In genomic region chr17:28404812-28405570, GRCh38 we compare ENCODE assay signal across 7 cellular contexts. TPM values are rescaled to one million over a fixed set of nuclear protein-coding genes. Genes with fewer than 3 reads are reported as not detected.
DNase-seq lines count a peak whose midpoint lies in the region; ATAC-seq and TF ChIP-seq lines count a peak whose summit lies in the region.
"Had no signal": no experiment of that assay in that cellular context is flagged by ENCODE, and none has a peak within 500 bp of the region (broad histone marks: within the 10 kb centered on the region; RNA-seq: fewer than 3 reads in every experiment).

No MANE protein-coding gene starts in this region.

- no peak overlapping the region for H3K27ac ChIP-seq in ACC112 (ENCODE audit: low read depth, low read length)
- peak overlapping the region; percentile 64 for H3K27ac ChIP-seq in Panc1 (ENCODE audit: low read length)
- H3K27ac ChIP-seq in iPS-18a (ENCODE audit: low read length) = no peak overlapping the region

- peak overlapping the region; percentile 87 for H3K4me3 ChIP-seq in ACC112 (ENCODE audit: low read depth, low read length)
- H3K4me3 ChIP-seq in Panc1 (ENCODE audit: low read depth in 2 of 2, low read length in 2 of 2) = peak overlapping the region; percentile 59 to 73
- H3K4me3 ChIP-seq in iPS-18a (ENCODE audit: low read length) = peak overlapping the region; percentile 67

- H2AFZ ChIP-seq in ACC112 (ENCODE audit: low read length, unreplicated experiment) = peak overlapping the region; percentile 90

- H3K27me3 ChIP-seq in ACC112 (ENCODE audit: insufficient read depth, low read length) (no peaks in the 10 kb centered on the region), Panc1 (ENCODE audit: control insufficient read depth, insufficient read depth, low read length) (no peaks in the 10 kb centered on the region), iPS-18a (ENCODE audit: control insufficient read depth, insufficient read depth, low read length) (peaks cover 32% of the 10 kb centered on the region)

- peak; percentile 4; the same call in 1 of the 2 replicates for ATAC-seq in Panc1
- ATAC-seq in HG02571 (IDR thresholded peaks at IDR 0.05; ENCODE audit: unreplicated experiment) = no peak

- DNase-seq in Panc1 (ENCODE audit: low read depth, low spot score) (no peak), inferior parietal cortex (ENCODE audit: extremely low spot score) (no peak), NCI-H510A (lab: John Stamatoyannopoulos, UW) (no peak)

- POLR2A ChIA-PET in Panc1 (lab: Charles Lee) = interaction anchor here (0.6 to 0.8 kb wide), 2 partner anchors 55 to 69 kb away, joined by 3 to 7 read pairs; partner anchors contain the start of genes IFT20 and TNFAIP1

- in situ Hi-C loops in Panc1 (cut with HindIII; ENCODE audit: low pct_unique_long_range_greater_than_20kb, low sequenced_read_pairs) = no loop called here

- no peak for TF ChIP-seq CTCF in Panc1 (IDR thresholded peaks at IDR 0.05)

- H3K9me3 ChIP-seq in Panc1 (ENCODE audit: control insufficient read depth, insufficient read depth, low read depth, low read length) (no peaks in the 10 kb centered on the region), iPS-18a (ENCODE audit: control insufficient read depth, low read depth, low read length) (no peaks in the 10 kb centered on the region)

- H3K79me2 ChIP-seq in ACC112 (ENCODE audit: control insufficient read depth, insufficient read depth, low read length, unreplicated experiment) = no peaks in the 10 kb centered on the region

- H3K4me1 ChIP-seq in ACC112 (ENCODE audit: control insufficient read depth, insufficient read depth, low read length, unreplicated experiment) = peaks cover 7% of the 10 kb centered on the region
- peaks cover 8% of the 10 kb centered on the region for H3K4me1 ChIP-seq in Panc1 (ENCODE audit: control insufficient read depth, insufficient read depth, low read length)
- peaks cover 60% of the 10 kb centered on the region for H3K4me1 ChIP-seq in iPS-18a (ENCODE audit: control insufficient read depth, low read depth, low read length)

- intact Hi-C loops in Panc1 (cut with micrococcal nuclease; ENCODE audit: unreplicated experiment) = no loop called here

- H3K36me3 ChIP-seq in ACC112 (ENCODE audit: insufficient read depth, low read length) (no peaks in the 10 kb centered on the region), Panc1 (ENCODE audit: control insufficient read depth, insufficient read depth, low read length) (no peaks in the 10 kb centered on the region), iPS-18a (ENCODE audit: control insufficient read depth, low read depth, low read length) (no peaks in the 10 kb centered on the region)

- CTCF ChIA-PET in Panc1 (lab: Charles Lee) = interaction anchor here (1.7 kb wide), 1 partner anchor 12 kb away, joined by 8 read pairs; no protein-coding TSS in a partner anchor

- H3K9ac ChIP-seq in iPS-18a (ENCODE audit: low read length) = no peak overlapping the region

- no TSS peak for BruUV-seq in Panc1 (replicated peaks; lab: Mats Ljungman, UMichigan)

RNA-seq across cellular contexts. Expression of gene SLC46A1, which starts 1.0 kb away (rescaled TPM):
- total RNA-seq in Panc1 (2021; ENCODE audit: unreplicated experiment) = 16.9 TPM
- polyA plus RNA-seq in Panc1 (2012; ENCODE audit: insufficient read length) = 12.0 TPM

RNA-seq across cellular contexts. Expression of gene SARM1, which starts 33.5 kb away (rescaled TPM):
- 17.4 TPM for total RNA-seq in Panc1 (2021; ENCODE audit: unreplicated experiment)
- polyA plus RNA-seq in Panc1 (2012; ENCODE audit: insufficient read length) = 16.8 TPM

RNA-seq across cellular contexts. Expression of gene VTN, which starts 34.9 kb away (rescaled TPM):
- total RNA-seq in Panc1 (2021; ENCODE audit: unreplicated experiment) = 2.3 TPM
- 2.4 TPM for polyA plus RNA-seq in Panc1 (2012; ENCODE audit: insufficient read length)
- total RNA-seq: mononuclear cell had no signal

RNA-seq across cellular contexts. Expression of gene SEBOX, which starts 40.0 kb away (rescaled TPM):
- not detected for total RNA-seq in Panc1 (2021; ENCODE audit: unreplicated experiment)
- polyA plus RNA-seq in Panc1 (2012; ENCODE audit: insufficient read length) = not detected
- total RNA-seq: mononuclear cell had no signal

RNA-seq across cellular contexts. Expression of gene POLDIP2, which starts 47.7 kb away (rescaled TPM):
- 175 TPM for total RNA-seq in Panc1 (2021; ENCODE audit: unreplicated experiment)
- 163 TPM for polyA plus RNA-seq in Panc1 (2012; ENCODE audit: insufficient read length)
